Comparison of ENCODE assay signal across 14 cellular contexts in the genomic region with DNA sequence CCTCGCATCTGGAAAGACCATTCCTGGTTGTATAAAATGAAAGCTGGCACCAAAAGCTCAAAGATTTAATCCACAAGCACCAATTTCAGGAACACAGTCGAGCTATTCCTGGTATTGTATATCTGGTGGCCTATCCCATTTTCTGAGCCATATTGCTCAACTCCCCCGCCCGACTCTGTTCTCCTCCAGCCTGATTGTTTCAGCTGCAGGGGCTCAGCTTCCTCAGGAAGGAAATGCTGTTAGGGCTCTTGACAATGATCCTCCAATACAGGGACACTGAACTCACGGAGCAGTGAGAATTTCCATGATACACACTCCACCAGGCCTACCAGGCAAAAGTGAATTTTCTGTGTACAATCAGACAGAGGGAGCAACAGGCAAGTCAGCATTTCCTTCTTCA. TPM values are rescaled to one million over a fixed set of nuclear protein-coding genes. Genes with fewer than 3 reads are reported as not detected.
A peak's percentile ranks its signal among the peaks of the same experiment; 100 is the strongest.
DNase-seq lines count a peak whose midpoint lies in the region; ATAC-seq and TF ChIP-seq lines count a peak whose summit lies in the region.
"Had no signal": no experiment of that assay in that cellular context is flagged by ENCODE, and none has a peak within 500 bp of the region (broad histone marks: within the 10 kb centered on the region; RNA-seq: fewer than 3 reads in every experiment).

No MANE protein-coding gene starts in this region.

- 62 to 69% methylated on average over 5 of the region's 5 CpGs for WGBS in body of pancreas, 2 donors
- 71 to 81% (median 77%) methylated on average over 5 of the region's 5 CpGs for whole genome bisulfite sequencing in stomach, 5 donors

- no peak for TF ChIP-seq CTCF in NB4 (IDR thresholded peaks at IDR 0.05; ENCODE audit: low read depth, low read length)
- no peak for TF ChIP-seq CTCF in body of pancreas (IDR thresholded peaks at IDR 0.05)
- TF ChIP-seq CTCF in stomach (IDR thresholded peaks at IDR 0.05): no peak

- DNase-seq in NB4 (ENCODE audit: low read depth) (peak; percentile 61), body of pancreas (peak in 1 of 4 donors; percentile 30), left kidney (ENCODE audit: low read depth, low spot score) (peak; percentile 46), stomach (peak; percentile 9), activated gamma-delta T cell treated with Interleukin-2 at 50 U/mL for 16 hours (no peak), NCI-H774 (lab: John Stamatoyannopoulos, UW) (no peak)
- no peak for DNase-seq in activated T-cell treated with anti-CD3 and anti-CD28 coated beads, Interleukin-2, amount 50 U/mL, for 72 hours
- DNase-seq: effector CD8-positive, alpha-beta T cell; NCI-H187 treated with DMSO at 0.1 percent for 48 hours; posterior cingulate gyrus had no signal

- H3K4me3 ChIP-seq in NB4 (ENCODE audit: low read depth, low read length): no peak overlapping the region
- H3K4me3 ChIP-seq in body of pancreas: no peak overlapping the region
- no peak overlapping the region for H3K4me3 ChIP-seq in stomach
- H3K4me3 ChIP-seq: GM12878 had no signal

- H3K27me3 ChIP-seq in body of pancreas: no peaks in the 10 kb centered on the region
- H3K27me3 ChIP-seq in stomach: no peaks in the 10 kb centered on the region

- no peak for TF ChIP-seq EP300 in stomach (IDR thresholded peaks at IDR 0.05)

- peak overlapping the region in 1 of 4 donors; percentile 39 for H3K27ac ChIP-seq in body of pancreas
- H3K27ac ChIP-seq in stomach: peak overlapping the region in 4 of 5 donors; percentile 48 to 56 (median 50)
- H3K27ac ChIP-seq: HL-60 had no signal

- no peaks in the 10 kb centered on the region for H3K9me3 Mint-ChIP-seq in activated T-cell treated with anti-CD3 and anti-CD28 coated beads, Interleukin-2, amount 50 U/mL, for 72 hours

- H3K4me1 ChIP-seq in body of pancreas (peaks cover 3% of the 10 kb centered on the region), stomach (peaks cover 0 to 25% (median 16%) of the 10 kb centered on the region in 4 donors)

- H3K36me3 ChIP-seq in body of pancreas (replicated peaks in 1 of 2; ENCODE audit: insufficient read depth in 1 of 2, low read depth in 2 of 2) (no peaks in the 10 kb centered on the region), stomach (peaks cover 0 to 6% (median 0%) of the 10 kb centered on the region in 4 donors)

- TF ChIP-seq POLR2A in NB4 (IDR thresholded peaks at IDR 0.05; ENCODE audit: extremely low read depth, insufficient read length): no peak
- no peak for TF ChIP-seq POLR2A in body of pancreas (IDR thresholded peaks at IDR 0.05)
- TF ChIP-seq POLR2A in stomach (IDR thresholded peaks at IDR 0.05): no peak

- no peaks in the 10 kb centered on the region for H3K9me3 ChIP-seq in body of pancreas
- no peaks in the 10 kb centered on the region for H3K9me3 ChIP-seq in stomach

- no peaks in the 10 kb centered on the region for H3K36me3 Mint-ChIP-seq in activated T-cell treated with anti-CD3 and anti-CD28 coated beads, Interleukin-2, amount 50 U/mL, for 72 hours (ENCODE audit: insufficient read depth in 2 of 2)

- peaks cover 5% of the 10 kb centered on the region for H3K27me3 Mint-ChIP-seq in activated T-cell treated with anti-CD3 and anti-CD28 coated beads, Interleukin-2, amount 50 U/mL, for 72 hours (ENCODE audit: low read depth)

- H3K4me3 Mint-ChIP-seq in activated T-cell treated with anti-CD3 and anti-CD28 coated beads, Interleukin-2, amount 50 U/mL, for 72 hours: no peak overlapping the region

- no peak overlapping the region for H3K27ac Mint-ChIP-seq in activated T-cell treated with anti-CD3 and anti-CD28 coated beads, Interleukin-2, amount 50 U/mL, for 72 hours

- peak; percentile 54 for ATAC-seq in body of pancreas
- ATAC-seq in activated T-cell treated with anti-CD3 and anti-CD28 coated beads, Interleukin-2, amount 50 U/mL, for 72 hours (replicated peaks in 1 of 2): no peak
- ATAC-seq: GM12878 had no signal

- H3K4me1 Mint-ChIP-seq in activated T-cell treated with anti-CD3 and anti-CD28 coated beads, Interleukin-2, amount 50 U/mL, for 72 hours (ENCODE audit: low read depth): peaks cover 6% of the 10 kb centered on the region

- intact Hi-C loops in body of pancreas (cut with DNase I): no loop called here
- intact Hi-C loops in stomach (cut with DNase I; ENCODE audit: low total_unique reads): loop anchor here (10.0 kb wide), 1 partner anchor 390 kb away; a partner anchor contains a TSS

RNA-seq across cellular contexts. Expression of a gene that starts 16.9 kb away (rescaled TPM):
- 1 to 10 TPM in 1 of 2 donors, under 1 TPM in 1; 0.52 to 2.6 TPM for total RNA-seq in body of pancreas
- 1 to 10 TPM in 2 of 5 donors, under 1 TPM in 1, not detected in 2; 0.18 to 1.7 (median 1.0) TPM for total RNA-seq in stomach
- polyA plus RNA-seq in stomach: 1 to 10 TPM in 2 of 3 donors, under 1 TPM in 1; 0.81 to 4.1 (median 2.4) TPM
- under 1 TPM in 1 of 2 donors, not detected in 1; 0.86 TPM for total RNA-seq in activated T-cell treated with anti-CD3 and anti-CD28 coated beads, Interleukin-2, amount 50 U/mL, for 72 hours
- total RNA-seq: activated CD8-positive, alpha-beta memory T cell treated with anti-CD3 and anti-CD28 coated beads for 36 hours; Daoy; GM12878 had no signal
- polyA plus RNA-seq: GM12878 had no signal

RNA-seq across cellular contexts. Expression of a gene that starts 17.1 kb away (rescaled TPM):
- total RNA-seq in body of pancreas (1 to 10 TPM; 2.6 to 4.2 TPM), stomach (10 to 100 TPM in 2 of 5 donors, 1 to 10 TPM in 2, under 1 TPM in 1; 0.87 to 13.8 (median 4.9) TPM)
- 1 to 10 TPM; 2.9 to 5.2 (median 4.0) TPM for polyA plus RNA-seq in stomach
- under 1 TPM; 0.19 to 0.49 TPM for total RNA-seq in activated T-cell treated with anti-CD3 and anti-CD28 coated beads, Interleukin-2, amount 50 U/mL, for 72 hours
- total RNA-seq: activated CD8-positive, alpha-beta memory T cell treated with anti-CD3 and anti-CD28 coated beads for 36 hours had no signal

Comparison
In these comparisons a context has a peak if more than half of its experiments do, and no peak if none do; other contexts are left out.
1. DNase-seq: peak in NB4 (single experiment), left kidney (single experiment) and stomach (single experiment); none in activated gamma-delta T cell treated with Interleukin-2 at 50 U/mL for 16 hours (single experiment), NCI-H774 (single experiment) and activated T-cell treated with anti-CD3 and anti-CD28 coated beads, Interleukin-2, amount 50 U/mL, for 72 hours (0 of 2).